Comparison of ENCODE assay signal across 2 cellular contexts in genomic region chr4:9224596-9224995, GRCh38. TPM values are rescaled to one million over a fixed set of nuclear protein-coding genes. Genes with fewer than 3 reads are reported as not detected.
"Had no signal": no experiment of that assay in that cellular context is flagged by ENCODE, and none has a peak within 500 bp of the region (broad histone marks: within the 10 kb centered on the region; RNA-seq: fewer than 3 reads in every experiment).

Gene USP17L13 (plus strand): TSS chr4:9224896. CDS start chr4:9224896, 0 bp downstream.

RNA-seq across cellular contexts. Expression of gene USP17L13, which starts in this region (rescaled TPM):
- total RNA-seq: G401, GM12878 had no signal
- polyA plus RNA-seq: GM12878 had no signal
